In genomic region chr6:36875250-36875633, GRCh38 we compare ENCODE assay signal across 8 cellular contexts. TPM values are rescaled to one million over a fixed set of nuclear protein-coding genes. Genes with fewer than 3 reads are reported as not detected.
DNase-seq lines count a peak whose midpoint lies in the region; ATAC-seq and TF ChIP-seq lines count a peak whose summit lies in the region.

No MANE protein-coding gene starts in this region.

- H3K27ac ChIP-seq in colonic mucosa, result peak overlapping the region; percentile 78

- DNase-seq in BE2C (no peak), LNCaP clone FGC (ENCODE audit: low read depth) (no peak), colonic mucosa (no peak), natural killer cell (no peak), DMS114 treated with DMSO at 0.1 percent for 48 hours (lab: John Stamatoyannopoulos, UW; ENCODE audit: unreplicated experiment) (no peak), SKM-1 (lab: John Stamatoyannopoulos, UW; ENCODE audit: unreplicated experiment) (no peak)

- no peak for ATAC-seq in natural killer cell
- ATAC-seq in GM18858 (IDR thresholded peaks at IDR 0.05; ENCODE audit: unreplicated experiment), result no peak
- no peak for ATAC-seq in HG02623 (IDR thresholded peaks at IDR 0.05; ENCODE audit: unreplicated experiment)

- H3K27me3 Mint-ChIP-seq in natural killer cell (ENCODE audit: low read depth in 2 of 2), result peaks cover 16 to 18% of the 10 kb centered on the region in 2 donors

- peak overlapping the region; percentile 97 to 98 for H3K27ac Mint-ChIP-seq in natural killer cell

- H3K9me3 ChIP-seq in BE2C, result no peaks in the 10 kb centered on the region
- H3K9me3 ChIP-seq in colonic mucosa, result no peaks in the 10 kb centered on the region

- H3K4me3 Mint-ChIP-seq in natural killer cell, result peak overlapping the region; percentile 99

- TF ChIP-seq CTCF in BE2C (IDR thresholded peaks at IDR 0.05; ENCODE audit: low read depth, low read length) (no peak), LNCaP clone FGC (IDR thresholded peaks at IDR 0.05; ENCODE audit: control insufficient read depth, extremely low read depth, insufficient read depth) (no peak), colonic mucosa (IDR thresholded peaks at IDR 0.05) (no peak), natural killer cell (IDR thresholded peaks at IDR 0.05) (no peak)

- H3K27me3 ChIP-seq in BE2C (no peaks in the 10 kb centered on the region), colonic mucosa (no peaks in the 10 kb centered on the region)

- H3K9me3 Mint-ChIP-seq in natural killer cell, result no peaks in the 10 kb centered on the region

- H3K9ac ChIP-seq in colonic mucosa (ENCODE audit: low read depth in 2 of 2, low read length in 2 of 2), result peak overlapping the region; percentile 74 to 90

- peak overlapping the region; percentile 96 for H3K4me3 ChIP-seq in BE2C (ENCODE audit: low read depth, low read length)
- peak overlapping the region; percentile 90 for H3K4me3 ChIP-seq in LNCaP clone FGC (ENCODE audit: low read depth, low read length)
- H3K4me3 ChIP-seq in colonic mucosa, result peak overlapping the region; percentile 79

- H3K36me3 ChIP-seq in BE2C (peaks cover 23% of the 10 kb centered on the region), colonic mucosa (no peaks in the 10 kb centered on the region)

- H3K4me1 ChIP-seq in BE2C, result peaks cover 2% of the 10 kb centered on the region; the same call in 1 of the 2 replicates
- H3K4me1 ChIP-seq in colonic mucosa, result peaks cover 9% of the 10 kb centered on the region

- no peaks in the 10 kb centered on the region for H3K36me3 Mint-ChIP-seq in natural killer cell

- intact Hi-C loops in colonic mucosa (cut with DNase I), result no loop called here
- intact Hi-C loops in natural killer cell (cut with micrococcal nuclease), result loop anchor here (1.0 kb wide), 1 partner anchor 10 kb away; the partner anchor contains the start of gene C6orf89

- peaks cover 30 to 33% of the 10 kb centered on the region in 2 donors for H3K4me1 Mint-ChIP-seq in natural killer cell

RNA-seq across cellular contexts. Expression of gene PPIL1, which starts 0.6 kb away (rescaled TPM):
- 69.1 TPM for polyA plus RNA-seq in BE2C (2012; ENCODE audit: insufficient read depth, insufficient read length, low read depth)
- total RNA-seq in colonic mucosa (10 to 100 TPM in 1 of 2 donors, 1 to 10 TPM in 1; 9.9 to 23.6 TPM), natural killer cell (1 to 10 TPM; 2.6 to 5.2 (median 5.1) TPM)

RNA-seq across cellular contexts. Expression of gene C6orf89, which starts 10.5 kb away (rescaled TPM):
- polyA plus RNA-seq in BE2C (2012; ENCODE audit: insufficient read depth, insufficient read length, low read depth), result 30.3 TPM
- total RNA-seq in colonic mucosa (10 to 100 TPM; 46.3 to 49.5 TPM), natural killer cell (10 to 100 TPM; 34.3 to 47.0 (median 46.3) TPM)

RNA-seq across cellular contexts. Expression of gene CPNE5, which starts 36.0 kb away (rescaled TPM):
- not detected for polyA plus RNA-seq in BE2C (2012; ENCODE audit: insufficient read depth, insufficient read length, low read depth)
- total RNA-seq in colonic mucosa (1 to 10 TPM; 4.6 to 8.0 TPM), natural killer cell (1 to 10 TPM; 1.2 to 8.5 (median 2.0) TPM)
